In the genomic region with DNA sequence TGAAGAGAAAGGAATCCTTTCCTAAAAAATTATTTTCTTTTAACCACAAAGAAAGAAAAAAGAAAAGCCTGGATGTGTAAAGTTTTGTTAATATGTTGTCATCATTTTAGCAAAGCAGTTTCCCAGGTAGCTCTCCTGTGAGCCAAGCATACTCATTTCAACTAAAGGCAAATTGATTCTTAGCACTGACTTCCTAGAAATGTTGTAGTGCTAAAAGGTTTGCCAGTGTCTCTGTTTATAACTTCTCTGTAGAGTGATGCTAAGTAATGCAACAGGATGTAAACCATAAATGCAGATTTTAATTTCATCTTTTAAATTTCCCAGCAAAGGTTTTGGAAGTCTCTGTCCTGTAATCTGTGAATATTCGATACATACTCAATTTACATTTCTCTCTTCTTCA, we compare ENCODE assay signal across 20 cellular contexts. TPM values are rescaled to one million over a fixed set of nuclear protein-coding genes. Genes with fewer than 3 reads are reported as not detected.
"Had no signal": no experiment of that assay in that cellular context is flagged by ENCODE, and none has a peak within 500 bp of the region (broad histone marks: within the 10 kb centered on the region; RNA-seq: fewer than 3 reads in every experiment).

No MANE protein-coding gene starts in this region.

- H3K9me3 ChIP-seq: gastroesophageal sphincter, left lung, psoas muscle, sigmoid colon had no signal

- H3K27ac ChIP-seq: brain microvascular endothelial cell, gastroesophageal sphincter, psoas muscle, SK-N-MC had no signal

- H3K9me3 Mint-ChIP-seq: activated CD4-positive, alpha-beta memory T cell treated with anti-CD3 and anti-CD28 coated beads for 36 hours; activated naive CD4-positive, alpha-beta T cell treated with anti-CD3 and anti-CD28 coated beads, Interleukin-2, amount 50 U/mL, for 72 hours; effector memory CD8-positive, alpha-beta T cell; nephron progenitor cell had no signal

- H3K4me3 ChIP-seq: gastroesophageal sphincter, left lung, psoas muscle, sigmoid colon, SK-N-MC had no signal

- H3K27ac Mint-ChIP-seq: activated CD4-positive, alpha-beta memory T cell treated with anti-CD3 and anti-CD28 coated beads for 36 hours; activated CD8-positive, alpha-beta memory T cell treated with anti-CD3 and anti-CD28 coated beads, Interleukin-2, amount 10 ng/mL, durations not matched to agents 7 days and 5 days; activated naive CD4-positive, alpha-beta T cell treated with anti-CD3 and anti-CD28 coated beads, Interleukin-2, amount 50 U/mL, for 72 hours; effector memory CD8-positive, alpha-beta T cell; nephron progenitor cell had no signal

- H3K36me3 Mint-ChIP-seq: activated CD8-positive, alpha-beta memory T cell treated with anti-CD3 and anti-CD28 coated beads, Interleukin-2, amount 10 ng/mL, durations not matched to agents 7 days and 5 days had no signal

- H3K4me1 ChIP-seq: psoas muscle had no signal

- H3K4me1 Mint-ChIP-seq: activated CD8-positive, alpha-beta memory T cell treated with anti-CD3 and anti-CD28 coated beads, Interleukin-2, amount 10 ng/mL, durations not matched to agents 7 days and 5 days had no signal

- H3K4me3 Mint-ChIP-seq: activated CD4-positive, alpha-beta memory T cell treated with anti-CD3 and anti-CD28 coated beads for 36 hours; activated CD8-positive, alpha-beta memory T cell treated with anti-CD3 and anti-CD28 coated beads, Interleukin-2, amount 10 ng/mL, durations not matched to agents 7 days and 5 days; effector memory CD8-positive, alpha-beta T cell; nephron progenitor cell had no signal

- DNase-seq: activated CD4-positive, alpha-beta memory T cell treated with anti-CD3 and anti-CD28 coated beads for 36 hours; activated CD4-positive, CD25-positive, alpha-beta regulatory T cell treated with anti-CD3 and anti-CD28 coated beads, Interleukin-2, amount 50 U/mL, for 72 hours; activated CD8-positive, alpha-beta memory T cell treated with anti-CD3 and anti-CD28 coated beads, Interleukin-2, amount 10 ng/mL, durations not matched to agents 7 days and 5 days; activated effector memory CD4-positive, alpha-beta T cell treated with anti-CD3 and anti-CD28 coated beads, Interleukin-2, amount 50 U/mL, for 16 hours; activated T-cell treated with anti-CD3 and anti-CD28 coated beads, Interleukin-2, amount 50 U/mL, for 1 hour; amygdala; brain microvascular endothelial cell; cerebellar nuclear complex; dermis blood vessel endothelial cell; effector memory CD8-positive, alpha-beta T cell; islet precursor cell; left lung; mesenchymal stem cell; nephron progenitor cell; psoas muscle; sigmoid colon; stimulated activated CD4-positive, alpha-beta T cell treated with anti-CD3 and anti-CD28 coated beads, Interleukin-1b, Interleukin-23, amount 100 ng/mL, for 48 hours had no signal

- ATAC-seq: activated CD8-positive, alpha-beta memory T cell treated with anti-CD3 and anti-CD28 coated beads, Interleukin-2, amount 10 ng/mL, durations not matched to agents 7 days and 5 days; activated naive CD4-positive, alpha-beta T cell treated with anti-CD3 and anti-CD28 coated beads, Interleukin-2, amount 50 U/mL, for 72 hours; effector memory CD8-positive, alpha-beta T cell; gastroesophageal sphincter; left lung; psoas muscle had no signal

- H3K27me3 ChIP-seq: brain microvascular endothelial cell had no signal

RNA-seq across cellular contexts. Expression of a gene that starts 10.2 kb away (rescaled TPM):
- total RNA-seq: activated CD8-positive, alpha-beta memory T cell treated with anti-CD3 and anti-CD28 coated beads, Interleukin-2, amount 10 ng/mL, durations not matched to agents 7 days and 5 days; activated naive CD4-positive, alpha-beta T cell treated with anti-CD3 and anti-CD28 coated beads, Interleukin-2, amount 50 U/mL, for 72 hours had no signal
